ENCODE assay signal across 20 cellular contexts in the genomic region with DNA sequence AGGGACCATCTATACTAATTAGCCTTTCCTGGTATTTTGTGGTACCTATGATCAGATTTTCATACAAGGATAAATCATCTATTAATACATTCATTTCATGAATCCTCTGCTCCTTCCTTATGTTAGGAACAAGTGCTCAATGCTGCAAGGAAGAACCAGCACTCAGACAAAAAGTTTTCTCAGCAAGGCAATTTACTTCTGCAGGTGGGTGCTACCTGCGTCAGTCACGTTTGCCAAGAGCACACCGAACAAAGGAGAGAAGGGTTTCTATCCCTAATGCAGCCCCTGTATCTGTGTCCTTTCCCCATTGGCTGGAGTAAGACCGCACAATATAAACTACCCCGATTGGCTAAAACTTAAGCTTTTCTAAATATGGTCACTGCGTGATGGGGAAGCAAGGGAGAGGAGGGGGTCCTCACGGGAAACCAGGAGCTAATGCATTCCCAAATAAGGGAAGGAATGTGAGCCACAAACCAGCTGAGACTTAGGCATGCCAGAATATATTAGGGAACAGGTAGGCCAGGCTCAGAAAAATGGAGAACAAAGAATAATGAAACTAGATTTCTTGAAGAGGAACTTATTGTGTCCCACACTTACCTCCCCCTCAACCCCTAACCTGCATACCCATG.
DNase-seq lines count a peak whose midpoint lies in the region; ATAC-seq, FAIRE-seq and TF ChIP-seq lines count a peak whose summit lies in the region.
"Had no signal": no experiment of that assay in that cellular context is flagged by ENCODE, and none has a peak within 500 bp of the region (broad histone marks: within the 10 kb centered on the region; RNA-seq: fewer than 3 reads in every experiment).

No MANE protein-coding gene starts in this region.

- no peak overlapping the region for H3K27ac ChIP-seq in A549
- H3K27ac ChIP-seq in HEK293 (ENCODE audit: extremely low read depth, low read depth, low read length): no peak overlapping the region
- H3K27ac ChIP-seq in H1 (ENCODE audit: low read depth, low read length): peak overlapping the region; percentile 81
- no peak overlapping the region for H3K27ac ChIP-seq in PC-3 (ENCODE audit: low read length)
- H3K27ac ChIP-seq: 22Rv1, BLaER1 had no signal

- peaks cover 12% of the 10 kb centered on the region for H3K9me3 Mint-ChIP-seq in natural killer cell treated with Interleukin-12 subunit alpha and Interleukin-12 subunit beta and Interleukin-15 and Interleukin-18, amount 100 ng/mL, for 72 hours

- peak; percentile 18 for FAIRE-seq in A549 (lab: Jason Lieb, UNC)
- FAIRE-seq in H1 (lab: Jason Lieb, UNC): peak; percentile 96
- FAIRE-seq: H54, HTR-8/SVneo had no signal

- no peak overlapping the region for H2BK15ac ChIP-seq in H1 (ENCODE audit: low read length)

- peak overlapping the region; percentile 94 for H2BK5ac ChIP-seq in H1 (ENCODE audit: low read depth, low read length)

- POLR2A ChIA-PET in A549 (lab: Yijun Ruan, JAX): no interaction called here
- POLR2A ChIA-PET in HEK293 (lab: Yijun Ruan, JAX): no interaction called here
- POLR2A ChIA-PET in H1 (lab: Charles Lee; ENCODE audit: partially characterized antibody): interaction anchor here (0.8 to 1.5 kb wide), 7 partner anchors 9 to 95 kb away, joined by 3 to 9 read pairs (median 3); a partner anchor contains a TSS
- POLR2A ChIA-PET in PC-3 (lab: Charles Lee; ENCODE audit: unreplicated experiment): no interaction called here

- no peaks in the 10 kb centered on the region for H3K27me3 ChIP-seq in H1 (replicated peaks in 1 of 4; ENCODE audit: control insufficient read depth in 3 of 4, extremely low read depth in 1 of 4, insufficient read depth in 3 of 4, low read length in 3 of 4)
- no peaks in the 10 kb centered on the region for H3K27me3 ChIP-seq in PC-3 (ENCODE audit: low read length)
- H3K27me3 ChIP-seq: BLaER1 had no signal

- H4K91ac ChIP-seq in H1 (replicated peaks; ENCODE audit: insufficient read length, low read length): no peak overlapping the region

- no peak overlapping the region for H3K4me2 ChIP-seq in A549
- no peak overlapping the region for H3K4me2 ChIP-seq in H1 (ENCODE audit: insufficient read depth in 1 of 2, low read depth in 2 of 2, low read length in 2 of 2)
- H3K4me2 ChIP-seq in PC-3 (ENCODE audit: low read length): no peak overlapping the region
- H3K4me2 ChIP-seq: BLaER1 had no signal

- H3K4me3 ChIP-seq in A549: no peak overlapping the region
- H3K4me3 ChIP-seq in HEK293 (ENCODE audit: low read depth, low read length): no peak overlapping the region
- H3K4me3 ChIP-seq in H1 (ENCODE audit: extremely low read depth in 1 of 4, insufficient read depth in 2 of 4, low read depth in 3 of 4, low read length in 4 of 4): no peak overlapping the region
- no peak overlapping the region for H3K4me3 ChIP-seq in PC-3 (ENCODE audit: low read length)
- H3K4me3 ChIP-seq: BLaER1 had no signal

- H3K4me1 ChIP-seq in A549: peaks cover 6% of the 10 kb centered on the region; the same call in 1 of the 3 replicates
- no peaks in the 10 kb centered on the region for H3K4me1 ChIP-seq in HEK293 (ENCODE audit: control insufficient read depth, insufficient read depth, low read length)
- peaks cover 0 to 2% (median 0%) of the 10 kb centered on the region in 4 experiments; a peak in 2 of 7 replicates for H3K4me1 ChIP-seq in H1 (replicated peaks in 1 of 4; ENCODE audit: control insufficient read depth in 3 of 4, insufficient read depth in 4 of 4, low read length in 3 of 4)
- H3K4me1 ChIP-seq in PC-3 (ENCODE audit: insufficient read depth, low read length): no peaks in the 10 kb centered on the region
- H3K4me1 ChIP-seq: BLaER1 had no signal

- no peaks in the 10 kb centered on the region for H3K4me1 Mint-ChIP-seq in natural killer cell treated with Interleukin-12 subunit alpha and Interleukin-12 subunit beta and Interleukin-15 and Interleukin-18, amount 100 ng/mL, for 72 hours (ENCODE audit: low read depth in 2 of 2)
- H3K4me1 Mint-ChIP-seq: CD14-positive monocyte had no signal

- no TSS peak for BruUV-seq in PC-3 (replicated peaks; lab: Mats Ljungman, UMichigan)

- TF ChIP-seq POLR2A in A549 (IDR thresholded peaks at IDR 0.05; ENCODE audit: low read length) (no peak), H1 (IDR thresholded peaks at IDR 0.05; ENCODE audit: control extremely low read depth in 1 of 2, low read depth in 2 of 2, low read length in 2 of 2) (peak in 1 of 2 experiments; percentile 62; a peak in 1 of 3 replicates)

- H3K23ac ChIP-seq in H1 (ENCODE audit: insufficient read length): no peak overlapping the region

- TF ChIP-seq RAD21 in A549 (conservative IDR thresholded peaks at IDR 0.05 in 1 of 2, IDR thresholded peaks at IDR 0.05 in 1 of 2) (no peak), H1 (IDR thresholded peaks at IDR 0.05 in 1 of 2, conservative IDR thresholded peaks at IDR 0.05 in 1 of 2; ENCODE audit: low read depth in 2 of 2, low read length in 2 of 2) (no peak)

- H3F3A ChIP-seq in PC-3 (ENCODE audit: low read length, unreplicated experiment): no peaks in the 10 kb centered on the region

- peaks cover 52% of the 10 kb centered on the region for H3K36me3 Mint-ChIP-seq in natural killer cell treated with Interleukin-12 subunit alpha and Interleukin-12 subunit beta and Interleukin-15 and Interleukin-18, amount 100 ng/mL, for 72 hours

- H4K20me1 ChIP-seq in H1 (replicated peaks in 1 of 2; ENCODE audit: control insufficient read depth in 1 of 2, insufficient read depth in 2 of 2, low read length in 2 of 2) (no peaks in the 10 kb centered on the region), PC-3 (ENCODE audit: low read length) (no peaks in the 10 kb centered on the region)
- H4K20me1 ChIP-seq: BLaER1 had no signal

- H3K9me2 ChIP-seq in PC-3 (replicated peaks; ENCODE audit: low read length): no peaks in the 10 kb centered on the region

- H2AFZ ChIP-seq in H1 (ENCODE audit: low read length) (no peak overlapping the region), PC-3 (ENCODE audit: low read length) (no peak overlapping the region)

- no peak for DNase-seq in A549 (ENCODE audit: low read depth in 1 of 2, low spot score in 1 of 2)
- DNase-seq in H1 (ENCODE audit: low read depth in 1 of 2, low spot score in 2 of 2): no peak
- peak; percentile 1 for DNase-seq in kidney tubule cell (ENCODE audit: low spot score)
- no peak for DNase-seq in PC-3
- no peak for DNase-seq in natural killer cell treated with Interleukin-12 subunit alpha and Interleukin-12 subunit beta and Interleukin-15 and Interleukin-18, amount 100 ng/mL, for 72 hours (ENCODE audit: low spot score)
- DNase-seq: Calu3; CD4-positive, alpha-beta memory T cell; DMS79 treated with DMSO at 0.1 percent for 48 hours; GF-D8; IMR-90; KBM-7 had no signal

- H2BK12ac ChIP-seq in H1 (ENCODE audit: low read depth, low read length): no peak overlapping the region

- no peak overlapping the region for H2BK20ac ChIP-seq in H1 (ENCODE audit: low read length)

- H3K56ac ChIP-seq in H1 (replicated peaks; ENCODE audit: insufficient read length, low read depth, low read length): no peak overlapping the region

- H3K9ac ChIP-seq in H1 (replicated peaks in 1 of 4; ENCODE audit: extremely low read depth in 1 of 4, low read depth in 3 of 4, low read length in 3 of 4) (peak overlapping the region in 3 of 4 experiments; percentile 31 to 48 (median 32); a peak in 4 of 7 replicates), PC-3 (ENCODE audit: low read length) (no peak overlapping the region)
- H3K9ac ChIP-seq: BLaER1 had no signal

- no peak for ATAC-seq in A549
- ATAC-seq in HG03095 (IDR thresholded peaks at IDR 0.05; ENCODE audit: unreplicated experiment): no peak
- ATAC-seq in PC-3: no peak
- no peak for ATAC-seq in HG03159 (IDR thresholded peaks at IDR 0.05; ENCODE audit: unreplicated experiment)
- no peak for ATAC-seq in natural killer cell treated with Interleukin-12 subunit alpha and Interleukin-12 subunit beta and Interleukin-15 and Interleukin-18, amount 100 ng/mL, for 72 hours
- ATAC-seq: HCT116 had no signal

- H3K9me3 ChIP-seq in A549 (peaks cover 26% of the 10 kb centered on the region), HEK293 (ENCODE audit: control insufficient read depth, insufficient read depth, low read depth, low read length) (no peaks in the 10 kb centered on the region), H1 (ENCODE audit: insufficient read depth in 2 of 2, low read depth in 1 of 2, low read length in 1 of 2) (no peaks in the 10 kb centered on the region), PC-3 (ENCODE audit: low read length) (peaks cover 19% of the 10 kb centered on the region)

- H2BK120ac ChIP-seq in H1 (replicated peaks; ENCODE audit: low read depth, low read length): no peak overlapping the region

- no peak for TF ChIP-seq CTCF in A549 (IDR thresholded peaks at IDR 0.05)
- no peak for TF ChIP-seq CTCF in HEK293 (tag by site-specific recombination; IDR thresholded peaks at IDR 0.05)
- no peak for TF ChIP-seq CTCF in H1 (IDR thresholded peaks at IDR 0.05; ENCODE audit: control extremely low read depth in 1 of 3, insufficient read depth in 1 of 3, low read depth in 1 of 3, low read length in 3 of 3)
- TF ChIP-seq CTCF in PC-3 (conservative IDR thresholded peaks at IDR 0.05; ENCODE audit: low read depth, low read length): no peak

- no peak overlapping the region for H3K18ac ChIP-seq in H1 (ENCODE audit: extremely low read depth, low read length)

- no peak overlapping the region for H3K14ac ChIP-seq in H1 (ENCODE audit: insufficient read length)

- no peak overlapping the region; the same call in 1 of the 2 replicates for H2AK5ac ChIP-seq in H1 (ENCODE audit: low read depth, low read length)

- CTCF ChIA-PET in A549 (lab: Yijun Ruan, JAX): interaction anchor here (0.7 to 1.9 kb wide), 2 partner anchors 28 to 143 kb away, joined by 3 to 6 read pairs; no protein-coding TSS in a partner anchor
- CTCF ChIA-PET in HEK293 (lab: Yijun Ruan, JAX): no interaction called here
- CTCF ChIA-PET in H1 (lab: Charles Lee; ENCODE audit: partially characterized antibody): no interaction called here
- CTCF ChIA-PET in PC-3 (lab: Charles Lee): no interaction called here

- H3K36me3 ChIP-seq in HEK293 (ENCODE audit: control insufficient read depth in 2 of 2, insufficient read depth in 1 of 2, low read length in 2 of 2) (peaks cover 7 to 64% of the 10 kb centered on the region in 2 experiments), H1 (ENCODE audit: control insufficient read depth in 2 of 4, insufficient read depth in 4 of 4, low read length in 3 of 4) (peaks cover 7 to 56% (median 21%) of the 10 kb centered on the region in 4 experiments; a peak in 6 of 8 replicates), PC-3 (ENCODE audit: low read depth, low read length) (peaks cover 74% of the 10 kb centered on the region)

- H3K79me1 ChIP-seq in H1 (ENCODE audit: low read depth, low read length): no peaks in the 10 kb centered on the region

- TF ChIP-seq EP300 in A549 (IDR thresholded peaks at IDR 0.05) (no peak), H1 (IDR thresholded peaks at IDR 0.05; ENCODE audit: borderline replicate concordance in 1 of 2, low read depth in 2 of 2, low read length in 2 of 2) (peak in 1 of 2 experiments; percentile 14; a peak in 1 of 3 replicates)

- H3K27me3 Mint-ChIP-seq in natural killer cell treated with Interleukin-12 subunit alpha and Interleukin-12 subunit beta and Interleukin-15 and Interleukin-18, amount 100 ng/mL, for 72 hours: no peaks in the 10 kb centered on the region
- H3K27me3 Mint-ChIP-seq: CD4-positive, alpha-beta memory T cell had no signal

- no peaks in the 10 kb centered on the region for H3K23me2 ChIP-seq in H1 (ENCODE audit: low read depth, low read length)

- H4K5ac ChIP-seq in H1 (ENCODE audit: insufficient read length, low read depth, low read length): no peak overlapping the region

- no peak overlapping the region for H3K27ac Mint-ChIP-seq in natural killer cell treated with Interleukin-12 subunit alpha and Interleukin-12 subunit beta and Interleukin-15 and Interleukin-18, amount 100 ng/mL, for 72 hours
- H3K27ac Mint-ChIP-seq: CD14-positive monocyte; CD4-positive, alpha-beta memory T cell had no signal

- H3K4ac ChIP-seq in H1 (replicated peaks; ENCODE audit: insufficient read length, low read depth, low read length): no peak overlapping the region

- WGBS in A549 (ENCODE audit: missing lambda C conversion rate): 96% methylated on average over 7 of the region's 7 CpGs
- 87% methylated on average over 7 of the region's 7 CpGs; no CpG with 5 or more reads in 1 of the 2 experiments for WGBS in H1 (ENCODE audit: extremely low coverage in 1 of 2, insufficient coverage in 1 of 2, insufficient read length in 1 of 2, insufficient replicate concordance in 2 of 2, low coverage in 1 of 2, low lambda C conversion rate in 2 of 2, missing lambda C conversion rate in 1 of 2), 2 experiments

- intact Hi-C loops in PC-3 (cut with micrococcal nuclease): no loop called here

- H4K8ac ChIP-seq in H1 (ENCODE audit: extremely low read depth, insufficient read depth, low read length): peak overlapping the region; percentile 28; the same call in 1 of the 2 replicates

- no peak overlapping the region for H3K4me3 Mint-ChIP-seq in natural killer cell treated with Interleukin-12 subunit alpha and Interleukin-12 subunit beta and Interleukin-15 and Interleukin-18, amount 100 ng/mL, for 72 hours
- H3K4me3 Mint-ChIP-seq: CD14-positive monocyte had no signal

- H3K79me2 ChIP-seq in H1 (ENCODE audit: control insufficient read depth in 1 of 2, insufficient read depth in 2 of 2, low read length in 2 of 2) (no peaks in the 10 kb centered on the region), PC-3 (ENCODE audit: low read length) (no peaks in the 10 kb centered on the region)
